In genomic region chr11:109933126-109933525, GRCh38 we compare ENCODE assay signal across 13 cellular contexts.
DNase-seq lines count a peak whose midpoint lies in the region; ATAC-seq and TF ChIP-seq lines count a peak whose summit lies in the region.
"Had no signal": no experiment of that assay in that cellular context is flagged by ENCODE, and none has a peak within 500 bp of the region (broad histone marks: within the 10 kb centered on the region; RNA-seq: fewer than 3 reads in every experiment).

No MANE protein-coding gene starts in this region.

- ATAC-seq in foreskin keratinocyte = peak; percentile 24
- no peak for ATAC-seq in HG02623 (IDR thresholded peaks at IDR 0.05; ENCODE audit: unreplicated experiment)
- no peak for ATAC-seq in natural killer cell
- ATAC-seq: CD8-positive, alpha-beta T cell had no signal

- H3K4me3 ChIP-seq in astrocyte of the spinal cord (ENCODE audit: low read depth, low read length) = no peak overlapping the region
- H3K4me3 ChIP-seq: PC-9, SK-N-MC had no signal

- H3K27ac ChIP-seq in foreskin keratinocyte = no peak overlapping the region
- H3K27ac ChIP-seq: PC-9, SK-N-MC had no signal

- in situ Hi-C loops in astrocyte of the spinal cord (cut with HindIII; ENCODE audit: low sequenced_read_pairs) = no loop called here

- H3K36me3 Mint-ChIP-seq in natural killer cell = no peaks in the 10 kb centered on the region
- no peaks in the 10 kb centered on the region for H3K36me3 Mint-ChIP-seq in HFFc6 (ENCODE audit: low read depth)
- H3K36me3 Mint-ChIP-seq: CD8-positive, alpha-beta T cell had no signal

- H3K27ac Mint-ChIP-seq in natural killer cell (no peak overlapping the region), HFFc6 (no peak overlapping the region)
- H3K27ac Mint-ChIP-seq: CD8-positive, alpha-beta T cell had no signal

- H3K4me3 Mint-ChIP-seq in natural killer cell (no peak overlapping the region), HFFc6 (no peak overlapping the region)
- H3K4me3 Mint-ChIP-seq: CD8-positive, alpha-beta T cell had no signal

- H3K27me3 ChIP-seq in foreskin keratinocyte = no peaks in the 10 kb centered on the region

- no peaks in the 10 kb centered on the region for H3K9me3 Mint-ChIP-seq in natural killer cell
- no peaks in the 10 kb centered on the region for H3K9me3 Mint-ChIP-seq in HFFc6
- H3K9me3 Mint-ChIP-seq: CD8-positive, alpha-beta T cell had no signal

- H3K4me1 Mint-ChIP-seq in natural killer cell (no peaks in the 10 kb centered on the region), HFFc6 (ENCODE audit: low read depth) (peaks cover 7% of the 10 kb centered on the region)

- intact Hi-C loops in natural killer cell (cut with micrococcal nuclease) = no loop called here

- DNase-seq in M059J (ENCODE audit: low read depth) (peak; percentile 45), astrocyte of the spinal cord (ENCODE audit: low read depth, low spot score) (peak; percentile 18), foreskin keratinocyte (no peak), natural killer cell (no peak), D341Med (ENCODE audit: low spot score) (no peak), HFFc6 (no peak)
- DNase-seq: CD8-positive, alpha-beta T cell; NCI-H1694; NCI-H446; NCI-H748 treated with DMSO at 0.1 percent for 48 hours had no signal

- TF ChIP-seq CTCF in astrocyte of the spinal cord (IDR thresholded peaks at IDR 0.05; ENCODE audit: low read depth, low read length) (no peak), foreskin keratinocyte (conservative IDR thresholded peaks at IDR 0.05) (no peak), natural killer cell (IDR thresholded peaks at IDR 0.05) (no peak), HFFc6 (IDR thresholded peaks at IDR 0.05) (no peak)

- H3K27me3 Mint-ChIP-seq in natural killer cell (ENCODE audit: low read depth in 2 of 2) (peaks cover 0 to 5% of the 10 kb centered on the region in 2 donors), HFFc6 (ENCODE audit: insufficient read depth) (peaks cover 9% of the 10 kb centered on the region)

- no peaks in the 10 kb centered on the region for H3K4me1 ChIP-seq in foreskin keratinocyte

Comparison
In these comparisons a context has a peak if more than half of its experiments do, and no peak if none do; other contexts are left out.
1. DNase-seq: peak in M059J (single experiment) and astrocyte of the spinal cord (single experiment); none in foreskin keratinocyte (0 of 2), natural killer cell (single experiment), D341Med (single experiment) and HFFc6 (single experiment).